In the genomic region with DNA sequence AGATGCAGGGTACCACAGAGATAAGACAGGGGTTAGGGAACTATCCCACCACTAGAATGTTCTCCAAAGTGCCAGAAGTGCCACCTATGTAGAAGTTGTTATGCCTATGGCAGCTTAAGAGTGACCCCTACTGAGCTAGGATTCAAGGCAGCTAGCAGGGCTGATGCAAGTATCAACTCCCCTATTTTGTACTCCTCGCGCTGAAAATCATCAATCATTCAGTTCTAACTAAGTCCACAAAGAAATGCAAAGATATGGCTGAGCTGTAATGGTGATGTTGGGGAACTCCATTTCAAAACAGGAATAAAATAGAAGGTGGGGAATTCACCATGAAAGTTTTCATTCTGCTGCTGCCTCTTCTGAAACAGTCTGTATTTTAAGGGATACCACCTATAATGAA, we compare ENCODE assay signal across 24 cellular contexts. TPM values are rescaled to one million over a fixed set of nuclear protein-coding genes. Genes with fewer than 3 reads are reported as not detected.
DNase-seq lines count a peak whose midpoint lies in the region; ATAC-seq, FAIRE-seq and TF ChIP-seq lines count a peak whose summit lies in the region.
"Had no signal": no experiment of that assay in that cellular context is flagged by ENCODE, and none has a peak within 500 bp of the region (broad histone marks: within the 10 kb centered on the region; RNA-seq: fewer than 3 reads in every experiment).

No MANE protein-coding gene starts in this region.

- no peak overlapping the region for H3K4me3 ChIP-seq in GM23338
- no peak overlapping the region for H3K4me3 ChIP-seq in neural progenitor cell
- H3K4me3 ChIP-seq: Peyer's patch, right lobe of liver, SJCRH30, transverse colon had no signal

- H3K27me3 ChIP-seq in GM23338 (ENCODE audit: insufficient read depth), result no peaks in the 10 kb centered on the region
- no peaks in the 10 kb centered on the region for H3K27me3 ChIP-seq in neural progenitor cell
- H3K27me3 ChIP-seq: Peyer's patch, SJCRH30, transverse colon had no signal

- H3K4me2 ChIP-seq in GM23338 (no peak overlapping the region), neural progenitor cell (no peak overlapping the region)

- H3K27me3 Mint-ChIP-seq in GM23338 (ENCODE audit: insufficient read depth, low read depth, poor library complexity), result no peaks in the 10 kb centered on the region
- no peaks in the 10 kb centered on the region for H3K27me3 Mint-ChIP-seq in activated T-helper 17 cell treated with anti-CD3 and anti-CD28 coated beads, Interleukin-2, amount 50 U/mL, for 72 hours
- H3K27me3 Mint-ChIP-seq in neural progenitor cell (ENCODE audit: insufficient read depth, low read depth), result no peaks in the 10 kb centered on the region
- H3K27me3 Mint-ChIP-seq in activated naive CD4-positive, alpha-beta T cell treated with anti-CD3 and anti-CD28 coated beads, Interleukin-2, amount 10 ng/mL, durations not matched to agents 7 days and 5 days, result no peaks in the 10 kb centered on the region
- H3K27me3 Mint-ChIP-seq: activated naive CD8-positive, alpha-beta T cell treated with anti-CD3 and anti-CD28 coated beads, Interleukin-2, amount 10 ng/mL, durations not matched to agents 7 days and 5 days; CD4-positive, alpha-beta memory T cell had no signal

- H3K9ac ChIP-seq in neural progenitor cell, result no peak overlapping the region

- peaks cover 32% of the 10 kb centered on the region for H3K79me2 ChIP-seq in GM23338 (replicated peaks; ENCODE audit: insufficient read depth)
- H3K79me2 ChIP-seq in neural progenitor cell (ENCODE audit: low read depth), result peaks cover 31% of the 10 kb centered on the region

- no peak for TF ChIP-seq POLR2A in GM12891 (IDR thresholded peaks at IDR 0.05; ENCODE audit: low read depth, low read length)

- 0 out of 2 replicates have a peak, but pooled peaks cover 6% of the 10 kb centered on the region for H3K4me1 ChIP-seq in GM23338 (ENCODE audit: insufficient read depth)
- no peaks in the 10 kb centered on the region for H3K4me1 ChIP-seq in neural progenitor cell
- H3K4me1 ChIP-seq: Peyer's patch, right lobe of liver, SJCRH30, transverse colon had no signal

- H3F3A ChIP-seq in GM23338 (replicated peaks; ENCODE audit: low read depth) (no peaks in the 10 kb centered on the region), neural progenitor cell (ENCODE audit: low read depth) (no peaks in the 10 kb centered on the region)

- peaks cover 3% of the 10 kb centered on the region for H3K9me3 ChIP-seq in neural progenitor cell (ENCODE audit: low read depth)
- H3K9me3 ChIP-seq: Peyer's patch, right lobe of liver, SJCRH30, transverse colon had no signal

- H3K4me1 Mint-ChIP-seq in GM23338, result peaks cover 20% of the 10 kb centered on the region; the same call in 2 of the 3 replicates
- peaks cover 5% of the 10 kb centered on the region for H3K4me1 Mint-ChIP-seq in activated T-helper 17 cell treated with anti-CD3 and anti-CD28 coated beads, Interleukin-2, amount 50 U/mL, for 72 hours
- peaks cover 24% of the 10 kb centered on the region for H3K4me1 Mint-ChIP-seq in neural progenitor cell
- peaks cover 5% of the 10 kb centered on the region for H3K4me1 Mint-ChIP-seq in activated naive CD4-positive, alpha-beta T cell treated with anti-CD3 and anti-CD28 coated beads, Interleukin-2, amount 10 ng/mL, durations not matched to agents 7 days and 5 days

- DNase-seq in GM12891 (ENCODE audit: insufficient read length, low spot score), result no peak
- peak; percentile 5 for DNase-seq in GM23338 (ENCODE audit: low spot score)
- DNase-seq in neural progenitor cell (ENCODE audit: low spot score), result no peak
- DNase-seq in NCI-H1694 (lab: John Stamatoyannopoulos, UW), result no peak
- DNase-seq in activated naive CD4-positive, alpha-beta T cell treated with anti-CD3 and anti-CD28 coated beads, Interleukin-2, amount 10 ng/mL, durations not matched to agents 7 days and 5 days, result no peak
- DNase-seq: activated CD4-positive, CD25-positive, alpha-beta regulatory T cell treated with anti-CD3 and anti-CD28 coated beads, Interleukin-2, amount 50 U/mL, for 72 hours; activated naive CD8-positive, alpha-beta T cell treated with anti-CD3 and anti-CD28 coated beads, Interleukin-2, amount 10 ng/mL, durations not matched to agents 7 days and 5 days; CD4-positive, alpha-beta memory T cell; central memory CD4-positive, alpha-beta T cell; dermis blood vessel endothelial cell; DMS 273 treated with DMSO at 0.1 percent for 48 hours; hypothalamus; islet precursor cell; NCI-H146; NCI-H524 treated with DMSO at 0.1 percent for 48 hours; NK-92 treated with Interleukin-12 subunit alpha and Interleukin-12 subunit beta, amount 100 ng/mL, for 24 hours; Peyer's patch; right lobe of liver; SJCRH30; stimulated activated CD4-positive, alpha-beta T cell treated with anti-CD3 and anti-CD28 coated beads, Interleukin-12 subunit alpha, Interleukin-12 subunit beta, amount 100 ng/mL, for 4 hours; transverse colon had no signal

- no peak overlapping the region for H3K27ac ChIP-seq in GM23338 (ENCODE audit: low read depth)
- H3K27ac ChIP-seq in neural progenitor cell, result no peak overlapping the region
- H3K27ac ChIP-seq: Peyer's patch, right lobe of liver, SJCRH30, transverse colon had no signal

- CTCF ChIA-PET in activated naive CD4-positive, alpha-beta T cell treated with anti-CD3 and anti-CD28 coated beads, Interleukin-2, amount 10 ng/mL, durations not matched to agents 7 days and 5 days (lab: Charles Lee), result no interaction called here

- no peaks in the 10 kb centered on the region for H3K9me3 Mint-ChIP-seq in GM23338
- no peaks in the 10 kb centered on the region for H3K9me3 Mint-ChIP-seq in activated T-helper 17 cell treated with anti-CD3 and anti-CD28 coated beads, Interleukin-2, amount 50 U/mL, for 72 hours
- no peaks in the 10 kb centered on the region for H3K9me3 Mint-ChIP-seq in neural progenitor cell
- H3K9me3 Mint-ChIP-seq in activated naive CD4-positive, alpha-beta T cell treated with anti-CD3 and anti-CD28 coated beads, Interleukin-2, amount 10 ng/mL, durations not matched to agents 7 days and 5 days, result no peaks in the 10 kb centered on the region
- H3K9me3 Mint-ChIP-seq: activated naive CD8-positive, alpha-beta T cell treated with anti-CD3 and anti-CD28 coated beads, Interleukin-2, amount 10 ng/mL, durations not matched to agents 7 days and 5 days; CD4-positive, alpha-beta memory T cell had no signal

- TF ChIP-seq CTCF in GM23338 (conservative IDR thresholded peaks at IDR 0.05; ENCODE audit: low read depth in 2 of 2) (peak in 1 of 2 experiments; percentile 20; a peak in 1 of 4 replicates), neural progenitor cell (IDR thresholded peaks at IDR 0.05) (no peak)

- ATAC-seq in GM23338 (no peak), GM18519 (IDR thresholded peaks at IDR 0.05; ENCODE audit: low FRiP score, unreplicated experiment) (no peak)
- peak; percentile 53 for ATAC-seq in activated T-helper 17 cell treated with anti-CD3 and anti-CD28 coated beads, Interleukin-2, amount 50 U/mL, for 72 hours (replicated peaks)

- no peaks in the 10 kb centered on the region for H3K36me3 Mint-ChIP-seq in GM23338 (ENCODE audit: low read depth)
- peaks cover 13% of the 10 kb centered on the region for H3K36me3 Mint-ChIP-seq in activated T-helper 17 cell treated with anti-CD3 and anti-CD28 coated beads, Interleukin-2, amount 50 U/mL, for 72 hours (ENCODE audit: low read depth)
- peaks cover 33% of the 10 kb centered on the region for H3K36me3 Mint-ChIP-seq in neural progenitor cell
- H3K36me3 Mint-ChIP-seq in activated naive CD4-positive, alpha-beta T cell treated with anti-CD3 and anti-CD28 coated beads, Interleukin-2, amount 10 ng/mL, durations not matched to agents 7 days and 5 days, result peaks cover 12% of the 10 kb centered on the region

- FAIRE-seq in GM12891 (lab: Jason Lieb, UNC), result peak; percentile 80
- FAIRE-seq: TTC549 had no signal

- H3K4me3 Mint-ChIP-seq in GM23338 (no peak overlapping the region), neural progenitor cell (no peak overlapping the region)
- no peak overlapping the region for H3K4me3 Mint-ChIP-seq in activated T-helper 17 cell treated with anti-CD3 and anti-CD28 coated beads, Interleukin-2, amount 50 U/mL, for 72 hours
- H3K4me3 Mint-ChIP-seq in activated naive CD4-positive, alpha-beta T cell treated with anti-CD3 and anti-CD28 coated beads, Interleukin-2, amount 10 ng/mL, durations not matched to agents 7 days and 5 days, result no peak overlapping the region
- H3K4me3 Mint-ChIP-seq: activated naive CD8-positive, alpha-beta T cell treated with anti-CD3 and anti-CD28 coated beads, Interleukin-2, amount 10 ng/mL, durations not matched to agents 7 days and 5 days; CD4-positive, alpha-beta memory T cell had no signal

- H3K27ac Mint-ChIP-seq in GM23338, result no peak overlapping the region
- no peak overlapping the region for H3K27ac Mint-ChIP-seq in activated T-helper 17 cell treated with anti-CD3 and anti-CD28 coated beads, Interleukin-2, amount 50 U/mL, for 72 hours
- H3K27ac Mint-ChIP-seq in neural progenitor cell, result peak overlapping the region; percentile 30
- H3K27ac Mint-ChIP-seq in activated naive CD4-positive, alpha-beta T cell treated with anti-CD3 and anti-CD28 coated beads, Interleukin-2, amount 10 ng/mL, durations not matched to agents 7 days and 5 days, result no peak overlapping the region
- H3K27ac Mint-ChIP-seq: activated naive CD8-positive, alpha-beta T cell treated with anti-CD3 and anti-CD28 coated beads, Interleukin-2, amount 10 ng/mL, durations not matched to agents 7 days and 5 days had no signal

- H4K20me1 ChIP-seq in GM23338 (replicated peaks; ENCODE audit: insufficient read depth) (no peaks in the 10 kb centered on the region), neural progenitor cell (ENCODE audit: low read depth) (no peaks in the 10 kb centered on the region)

- no peaks in the 10 kb centered on the region for H3K36me3 ChIP-seq in GM23338 (ENCODE audit: insufficient read depth)
- H3K36me3 ChIP-seq in neural progenitor cell, result no peaks in the 10 kb centered on the region
- H3K36me3 ChIP-seq: Peyer's patch, right lobe of liver, SJCRH30, transverse colon had no signal

- H3K9me2 ChIP-seq in GM23338 (ENCODE audit: insufficient read depth), result no peaks in the 10 kb centered on the region

- H2AFZ ChIP-seq in GM23338, result no peak overlapping the region
- no peak overlapping the region for H2AFZ ChIP-seq in neural progenitor cell (replicated peaks)

TF ChIP-seq in GM12891, 5 proteins besides CTCF, POLR2A, EP300 and RAD21 (continues in another document):
- TF ChIP-seq POU2F2 (IDR thresholded peaks at IDR 0.05; ENCODE audit: low read depth, low read length) (no peak), POLR2AphosphoS5 (IDR thresholded peaks at IDR 0.05; ENCODE audit: low read depth, low read length) (no peak), SPI1 (IDR thresholded peaks at IDR 0.05; ENCODE audit: low read depth, low read length) (no peak)

RNA-seq across cellular contexts. Expression of a gene that starts 13.8 kb away (rescaled TPM):
- 13.1 TPM for polyA plus RNA-seq in GM12891 (2012; ENCODE audit: low read depth, missing spikeins)
- 70.1 and 76.3 TPM in 2 replicates for total RNA-seq in GM23338 (2014; rRNA removed; shearing (Covaris generic))
- 17.8 and 19.2 TPM in 2 replicates for polyA plus RNA-seq in GM23338 (2016; fragmentation: Nextera tagmentation; extraction: Ambion mirVana)
- 10 to 100 TPM; 53.2 to 56.1 TPM for total RNA-seq in activated T-helper 17 cell treated with anti-CD3 and anti-CD28 coated beads, Interleukin-2, amount 50 U/mL, for 72 hours
- total RNA-seq in neural progenitor cell (ENCODE audit: low replicate concordance), result 53.6 and 87.3 TPM in 2 replicates
